Comparison of ENCODE assay signal across 32 cellular contexts in the genomic region with DNA sequence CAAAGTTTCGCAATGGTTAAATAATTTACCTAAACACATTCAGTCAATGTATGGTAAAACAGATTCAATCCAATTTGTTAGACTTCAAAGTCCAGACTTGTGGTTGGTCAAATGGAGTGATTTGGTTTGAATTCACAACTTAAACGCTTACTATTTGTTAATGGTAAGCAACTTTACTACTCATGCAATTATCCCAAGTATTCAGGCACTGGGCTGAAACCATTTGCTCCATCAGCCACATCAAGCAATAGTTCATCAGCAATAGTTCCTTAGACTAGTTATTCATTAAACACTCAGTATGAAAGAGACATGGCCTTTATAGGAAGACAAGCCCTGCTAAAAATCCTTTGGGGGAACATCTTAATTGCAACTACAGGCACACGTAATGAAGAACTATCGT.
"Had no signal": no experiment of that assay in that cellular context is flagged by ENCODE, and none has a peak within 500 bp of the region (broad histone marks: within the 10 kb centered on the region; RNA-seq: fewer than 3 reads in every experiment).

No MANE protein-coding gene starts in this region.

- H3K4me1 Mint-ChIP-seq: activated CD4-positive, alpha-beta T cell treated with anti-CD3 and anti-CD28 coated beads for 36 hours; activated CD4-positive, alpha-beta T cell treated with anti-CD3 and anti-CD28 coated beads, Interleukin-2, amount 10 ng/mL, durations not matched to agents 24 days and 14 days; activated naive CD4-positive, alpha-beta T cell treated with anti-CD3 and anti-CD28 coated beads, Interleukin-2, amount 50 U/mL, for 24 hours; activated naive CD8-positive, alpha-beta T cell treated with anti-CD3 and anti-CD28 coated beads for 36 hours; activated naive CD8-positive, alpha-beta T cell treated with anti-CD3 and anti-CD28 coated beads, Interleukin-2, amount 50 U/mL, for 24 hours; activated T-helper 17 cell treated with anti-CD3 and anti-CD28 coated beads, Interleukin-2, amount 50 U/mL, for 72 hours; T-helper 17 cell had no signal

- H3K36me3 ChIP-seq: adrenal gland, esophagus squamous epithelium, gastroesophageal sphincter had no signal

- FAIRE-seq: colon had no signal

- H3K4me1 ChIP-seq: adrenal gland, body of pancreas, esophagus squamous epithelium, gastroesophageal sphincter had no signal

- H3K27me3 Mint-ChIP-seq: activated CD4-positive, alpha-beta memory T cell treated with anti-CD3 and anti-CD28 coated beads for 36 hours; activated CD4-positive, alpha-beta T cell treated with anti-CD3 and anti-CD28 coated beads for 36 hours; activated CD4-positive, alpha-beta T cell treated with anti-CD3 and anti-CD28 coated beads, Interleukin-2, amount 10 ng/mL, durations not matched to agents 24 days and 14 days; activated naive CD4-positive, alpha-beta T cell treated with anti-CD3 and anti-CD28 coated beads, Interleukin-2, amount 50 U/mL, for 24 hours; activated naive CD8-positive, alpha-beta T cell treated with anti-CD3 and anti-CD28 coated beads for 36 hours; activated naive CD8-positive, alpha-beta T cell treated with anti-CD3 and anti-CD28 coated beads, Interleukin-2, amount 50 U/mL, for 24 hours; activated T-helper 17 cell treated with anti-CD3 and anti-CD28 coated beads, Interleukin-2, amount 50 U/mL, for 72 hours; effector memory CD8-positive, alpha-beta T cell; T-helper 17 cell had no signal

- H3K4me3 Mint-ChIP-seq: activated CD4-positive, alpha-beta memory T cell treated with anti-CD3 and anti-CD28 coated beads for 36 hours; activated CD4-positive, alpha-beta T cell treated with anti-CD3 and anti-CD28 coated beads for 36 hours; activated CD4-positive, alpha-beta T cell treated with anti-CD3 and anti-CD28 coated beads, Interleukin-2, amount 10 ng/mL, durations not matched to agents 24 days and 14 days; activated CD8-positive, alpha-beta T cell treated with anti-CD3 and anti-CD28 coated beads, Interleukin-2, amount 10 ng/mL, durations not matched to agents 7 days and 5 days; activated naive CD4-positive, alpha-beta T cell treated with anti-CD3 and anti-CD28 coated beads, Interleukin-2, amount 50 U/mL, for 24 hours; activated naive CD8-positive, alpha-beta T cell treated with anti-CD3 and anti-CD28 coated beads for 36 hours; activated naive CD8-positive, alpha-beta T cell treated with anti-CD3 and anti-CD28 coated beads, Interleukin-2, amount 50 U/mL, for 24 hours; activated T-cell treated with anti-CD3 and anti-CD28 coated beads, Interleukin-2, amount 50 U/mL, for 4 hours; activated T-helper 17 cell treated with anti-CD3 and anti-CD28 coated beads, Interleukin-2, amount 50 U/mL, for 72 hours; effector memory CD8-positive, alpha-beta T cell; T-helper 17 cell; T-helper 2 cell treated with Interferon-gamma antibody and Interleukin-4, amounts not matched to agents 5 μg/mL and 100 μg/mL, for 36 hours had no signal

- H3K27ac ChIP-seq: adrenal gland, body of pancreas, esophagus squamous epithelium, gastroesophageal sphincter had no signal

- H3K4me3 ChIP-seq: adrenal gland, body of pancreas, esophagus squamous epithelium, gastroesophageal sphincter had no signal

- H3K9me3 Mint-ChIP-seq: activated CD4-positive, alpha-beta memory T cell treated with anti-CD3 and anti-CD28 coated beads for 36 hours; activated CD4-positive, alpha-beta T cell treated with anti-CD3 and anti-CD28 coated beads, Interleukin-2, amount 10 ng/mL, durations not matched to agents 24 days and 14 days; activated naive CD8-positive, alpha-beta T cell treated with anti-CD3 and anti-CD28 coated beads, Interleukin-2, amount 50 U/mL, for 24 hours; activated T-cell treated with anti-CD3 and anti-CD28 coated beads, Interleukin-2, amount 50 U/mL, for 4 hours; activated T-helper 17 cell treated with anti-CD3 and anti-CD28 coated beads, Interleukin-2, amount 50 U/mL, for 72 hours; T-helper 2 cell treated with Interferon-gamma antibody and Interleukin-4, amounts not matched to agents 5 μg/mL and 100 μg/mL, for 36 hours had no signal

- DNase-seq: activated CD4-positive, alpha-beta memory T cell treated with anti-CD3 and anti-CD28 coated beads for 36 hours; activated CD4-positive, alpha-beta T cell treated with anti-CD3 and anti-CD28 coated beads for 36 hours; activated CD4-positive, alpha-beta T cell treated with anti-CD3 and anti-CD28 coated beads, Interleukin-2, amount 10 ng/mL, durations not matched to agents 24 days and 14 days; activated CD4-positive, CD25-positive, alpha-beta regulatory T cell; activated CD4-positive, CD25-positive, alpha-beta regulatory T cell treated with anti-CD3 and anti-CD28 coated beads, Interleukin-2, amount 50 U/mL, for 72 hours; activated CD8-positive, alpha-beta T cell treated with anti-CD3 and anti-CD28 coated beads, Interleukin-2, amount 10 ng/mL, durations not matched to agents 7 days and 5 days; activated effector memory CD4-positive, alpha-beta T cell treated with Interleukin-2 at 50 U/mL for 16 hours; activated gamma-delta T cell treated with Interleukin-2 at 50 U/mL for 16 hours; activated naive CD4-positive, alpha-beta T cell treated with Interleukin-2 at 50 U/mL for 16 hours; activated naive CD8-positive, alpha-beta T cell treated with anti-CD3 and anti-CD28 coated beads for 36 hours; activated naive CD8-positive, alpha-beta T cell treated with anti-CD3 and anti-CD28 coated beads, Interleukin-2, amount 50 U/mL, for 24 hours; activated T-cell treated with anti-CD3 and anti-CD28 coated beads, Interleukin-2, amount 50 U/mL, for 4 hours; adrenal gland; amygdala; aorta; body of pancreas; caudate nucleus; cortex of kidney; dermis blood vessel endothelial cell; effector CD4-positive, alpha-beta T cell; effector memory CD8-positive, alpha-beta T cell; esophagus squamous epithelium; foreskin melanocyte; SW 1271; T-helper 1 cell; T-helper 17 cell; T1000 had no signal

- H3K9me3 ChIP-seq: adrenal gland, body of pancreas, esophagus squamous epithelium, gastroesophageal sphincter had no signal

- H3K36me3 Mint-ChIP-seq: activated CD4-positive, alpha-beta memory T cell treated with anti-CD3 and anti-CD28 coated beads for 36 hours; activated naive CD4-positive, alpha-beta T cell treated with anti-CD3 and anti-CD28 coated beads, Interleukin-2, amount 50 U/mL, for 24 hours; activated naive CD8-positive, alpha-beta T cell treated with anti-CD3 and anti-CD28 coated beads for 36 hours had no signal

- H3K27ac Mint-ChIP-seq: activated CD4-positive, alpha-beta memory T cell treated with anti-CD3 and anti-CD28 coated beads for 36 hours; activated CD4-positive, alpha-beta T cell treated with anti-CD3 and anti-CD28 coated beads for 36 hours; activated CD4-positive, alpha-beta T cell treated with anti-CD3 and anti-CD28 coated beads, Interleukin-2, amount 10 ng/mL, durations not matched to agents 24 days and 14 days; activated CD8-positive, alpha-beta T cell treated with anti-CD3 and anti-CD28 coated beads, Interleukin-2, amount 10 ng/mL, durations not matched to agents 7 days and 5 days; activated naive CD4-positive, alpha-beta T cell treated with anti-CD3 and anti-CD28 coated beads, Interleukin-2, amount 50 U/mL, for 24 hours; activated naive CD8-positive, alpha-beta T cell treated with anti-CD3 and anti-CD28 coated beads for 36 hours; activated naive CD8-positive, alpha-beta T cell treated with anti-CD3 and anti-CD28 coated beads, Interleukin-2, amount 50 U/mL, for 24 hours; activated T-helper 17 cell treated with anti-CD3 and anti-CD28 coated beads, Interleukin-2, amount 50 U/mL, for 72 hours; effector memory CD8-positive, alpha-beta T cell; T-helper 17 cell; T-helper 2 cell treated with Interferon-gamma antibody and Interleukin-4, amounts not matched to agents 5 μg/mL and 100 μg/mL, for 36 hours had no signal
